Comparison of ENCODE assay signal across 21 cellular contexts in the genomic region with DNA sequence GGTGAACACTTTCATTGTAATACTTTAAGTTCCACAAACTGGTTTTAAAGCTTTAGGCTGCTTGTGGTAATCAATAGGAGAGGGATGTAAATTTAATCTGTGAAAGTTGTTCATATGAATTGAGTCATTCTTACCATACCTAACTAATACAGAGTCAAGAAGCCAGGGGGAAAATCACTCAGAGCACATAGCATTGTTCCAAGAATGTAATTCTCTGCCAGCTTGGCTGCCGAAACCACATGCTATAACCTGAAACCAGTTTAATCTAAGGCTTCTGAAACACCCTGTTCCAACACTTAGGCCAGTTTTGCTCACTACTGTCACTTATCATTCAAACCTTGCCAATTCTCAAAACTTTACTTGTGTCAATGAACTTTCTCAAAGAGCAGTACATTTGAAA.
A peak's percentile ranks its signal among the peaks of the same experiment; 100 is the strongest.
DNase-seq lines count a peak whose midpoint lies in the region; ATAC-seq and TF ChIP-seq lines count a peak whose summit lies in the region.
"Had no signal": no experiment of that assay in that cellular context is flagged by ENCODE, and none has a peak within 500 bp of the region (broad histone marks: within the 10 kb centered on the region; RNA-seq: fewer than 3 reads in every experiment).

No MANE protein-coding gene starts in this region.

- no peaks in the 10 kb centered on the region for H3K9me3 ChIP-seq in MM.1S (replicated peaks; ENCODE audit: insufficient read depth, low read length)
- H3K9me3 ChIP-seq: gastrocnemius medialis, thyroid gland had no signal

- no peaks in the 10 kb centered on the region for H3K36me3 Mint-ChIP-seq in naive thymus-derived CD8-positive, alpha-beta T cell
- H3K36me3 Mint-ChIP-seq: CD8-positive, alpha-beta memory T cell; stimulated activated memory B cell treated with anti-CD40 and anti-IgM and Interleukin-4, amounts not matched to agents 10 μg/mL and 1 μg/mL and 100 μg/mL, for 72 hours had no signal

- H3K4me1 Mint-ChIP-seq in naive thymus-derived CD8-positive, alpha-beta T cell: no peaks in the 10 kb centered on the region
- H3K4me1 Mint-ChIP-seq: activated CD4-positive, alpha-beta T cell treated with anti-CD3 and anti-CD28 coated beads, Interleukin-2, amount 10 ng/mL, durations not matched to agents 24 days and 14 days; CD8-positive, alpha-beta memory T cell; endodermal cell; neural crest cell; stimulated activated memory B cell treated with anti-CD40 and anti-IgM and Interleukin-4, amounts not matched to agents 10 μg/mL and 1 μg/mL and 100 μg/mL, for 72 hours had no signal

- POLR2A ChIA-PET in naive thymus-derived CD8-positive, alpha-beta T cell (lab: Charles Lee): no interaction called here

- no peaks in the 10 kb centered on the region for H3K9me2 ChIP-seq in MM.1S (replicated peaks; ENCODE audit: insufficient read depth, low read length)

- H3K27ac Mint-ChIP-seq in naive thymus-derived CD8-positive, alpha-beta T cell: no peak overlapping the region
- H3K27ac Mint-ChIP-seq: activated CD4-positive, alpha-beta T cell treated with anti-CD3 and anti-CD28 coated beads, Interleukin-2, amount 10 ng/mL, durations not matched to agents 24 days and 14 days; CD8-positive, alpha-beta memory T cell; endodermal cell; stimulated activated memory B cell treated with anti-CD40 and anti-IgM and Interleukin-4, amounts not matched to agents 10 μg/mL and 1 μg/mL and 100 μg/mL, for 72 hours had no signal

- no peak overlapping the region for H3K4me3 Mint-ChIP-seq in naive thymus-derived CD8-positive, alpha-beta T cell
- H3K4me3 Mint-ChIP-seq: activated CD4-positive, alpha-beta T cell treated with anti-CD3 and anti-CD28 coated beads, Interleukin-2, amount 10 ng/mL, durations not matched to agents 24 days and 14 days; CD8-positive, alpha-beta memory T cell; endodermal cell; neural crest cell; stimulated activated memory B cell treated with anti-CD40 and anti-IgM and Interleukin-4, amounts not matched to agents 10 μg/mL and 1 μg/mL and 100 μg/mL, for 72 hours had no signal

- H4K20me1 ChIP-seq in MM.1S (ENCODE audit: insufficient read depth, low read length): no peaks in the 10 kb centered on the region

- H3K4me2 ChIP-seq in MM.1S (ENCODE audit: low read depth, low read length): peak overlapping the region; percentile 35; the same call in 1 of the 2 replicates

- DNase-seq in MM.1S (peak; percentile 82), astrocyte of the hippocampus (ENCODE audit: low read depth, low spot score) (peak; percentile 80), fibroblast of the conjunctiva (ENCODE audit: low read depth) (peak; percentile 42), retinal pigment epithelial cell (ENCODE audit: low read depth) (peak; percentile 47), activated gamma-delta T cell treated with Interleukin-2 at 50 U/mL for 16 hours (no peak)
- DNase-seq in naive thymus-derived CD8-positive, alpha-beta T cell: no peak
- DNase-seq: activated CD4-positive, alpha-beta T cell treated with anti-CD3 and anti-CD28 coated beads, Interleukin-2, amount 10 ng/mL, durations not matched to agents 24 days and 14 days; CD8-positive, alpha-beta memory T cell; endodermal cell; gastrocnemius medialis; left cardiac atrium; midbrain; NCI-H1048; NCI-H1930; NCI-H524; SHP77 treated with DMSO at 0.1 percent for 48 hours; T-helper 1 cell; thyroid gland had no signal

- no peaks in the 10 kb centered on the region for H3K36me3 ChIP-seq in MM.1S (replicated peaks; ENCODE audit: insufficient read depth, low read length)
- H3K36me3 ChIP-seq: gastrocnemius medialis, thyroid gland had no signal

- no peaks in the 10 kb centered on the region for H3K27me3 Mint-ChIP-seq in naive thymus-derived CD8-positive, alpha-beta T cell
- H3K27me3 Mint-ChIP-seq: activated CD4-positive, alpha-beta T cell treated with anti-CD3 and anti-CD28 coated beads, Interleukin-2, amount 10 ng/mL, durations not matched to agents 24 days and 14 days; CD8-positive, alpha-beta memory T cell had no signal

- H3F3A ChIP-seq in MM.1S (ENCODE audit: insufficient read depth, low read length): peaks cover 3% of the 10 kb centered on the region; the same call in 1 of the 2 replicates

- H3K27ac ChIP-seq in MM.1S (ENCODE audit: low read length): peak overlapping the region; percentile 15; the same call in 1 of the 2 replicates
- H3K27ac ChIP-seq: gastrocnemius medialis, thyroid gland had no signal

- peaks cover 0 to 9% (median 6%) of the 10 kb centered on the region in 9 donors for H3K9me3 Mint-ChIP-seq in naive thymus-derived CD8-positive, alpha-beta T cell
- H3K9me3 Mint-ChIP-seq: activated CD4-positive, alpha-beta T cell treated with anti-CD3 and anti-CD28 coated beads, Interleukin-2, amount 10 ng/mL, durations not matched to agents 24 days and 14 days; endodermal cell; stimulated activated memory B cell treated with anti-CD40 and anti-IgM and Interleukin-4, amounts not matched to agents 10 μg/mL and 1 μg/mL and 100 μg/mL, for 72 hours had no signal

- H3K4me3 ChIP-seq in MM.1S (ENCODE audit: low read length) (no peak overlapping the region), retinal pigment epithelial cell (ENCODE audit: low read length) (no peak overlapping the region)
- H3K4me3 ChIP-seq: gastrocnemius medialis, thyroid gland had no signal

- TF ChIP-seq CTCF in MM.1S (IDR thresholded peaks at IDR 0.05; ENCODE audit: low read length) (no peak), retinal pigment epithelial cell (conservative IDR thresholded peaks at IDR 0.05; ENCODE audit: low read depth, low read length) (no peak)

- H3K79me2 ChIP-seq in MM.1S (ENCODE audit: low read length): no peaks in the 10 kb centered on the region

- peaks cover 17% of the 10 kb centered on the region for H3K4me1 ChIP-seq in MM.1S (ENCODE audit: low read length)
- H3K4me1 ChIP-seq: thyroid gland had no signal

- H3K27me3 ChIP-seq in MM.1S (replicated peaks; ENCODE audit: insufficient read depth, low read length): no peaks in the 10 kb centered on the region
- H3K27me3 ChIP-seq: gastrocnemius medialis, thyroid gland had no signal

- no peak overlapping the region for H2AFZ ChIP-seq in MM.1S (ENCODE audit: low read length)

- H3K9ac ChIP-seq in MM.1S (ENCODE audit: low read length): no peak overlapping the region

- no peak for ATAC-seq in HG03439 (IDR thresholded peaks at IDR 0.05; ENCODE audit: unreplicated experiment)
- ATAC-seq in naive thymus-derived CD8-positive, alpha-beta T cell: no peak
- ATAC-seq: stimulated activated memory B cell treated with anti-CD40 and anti-IgM and Interleukin-4, amounts not matched to agents 10 μg/mL and 1 μg/mL and 100 μg/mL, for 72 hours had no signal

Comparison
In these comparisons a context has a peak if more than half of its experiments do, and no peak if none do; other contexts are left out.
1. DNase-seq: peak in MM.1S (single experiment), astrocyte of the hippocampus (single experiment), fibroblast of the conjunctiva (single experiment) and retinal pigment epithelial cell (single experiment); none in activated gamma-delta T cell treated with Interleukin-2 at 50 U/mL for 16 hours (single experiment) and naive thymus-derived CD8-positive, alpha-beta T cell (0 of 10).